Comparison of ENCODE assay signal across 8 cellular contexts in the genomic region with DNA sequence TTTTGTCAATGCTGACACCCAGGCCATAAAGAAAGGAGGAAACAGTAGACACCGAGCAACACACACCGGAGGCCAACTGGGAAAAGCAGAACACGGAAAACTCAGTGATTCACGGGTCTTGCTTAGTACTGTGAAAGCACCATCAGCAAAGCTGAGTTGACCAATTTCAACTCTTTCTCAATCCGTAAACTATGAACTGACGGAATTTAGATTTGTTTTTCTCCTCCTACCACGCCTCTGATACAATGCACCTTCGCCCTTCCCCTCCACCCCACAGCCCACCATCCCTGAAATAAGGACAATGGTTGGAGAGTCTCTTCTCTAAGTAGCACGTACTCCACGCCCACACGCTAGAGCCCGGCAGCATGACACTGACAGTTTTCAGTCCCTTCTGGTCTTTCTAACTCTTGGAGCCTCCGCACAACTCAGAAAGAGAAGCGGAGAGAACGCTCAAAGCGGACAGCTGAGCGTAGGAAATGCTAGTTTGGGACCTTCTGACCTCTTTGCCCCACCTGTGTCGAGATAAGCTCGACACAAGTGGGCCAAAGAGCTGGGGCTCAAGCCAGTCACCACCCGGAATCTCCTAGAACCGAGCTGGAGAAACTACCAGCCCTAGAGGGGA. TPM values are rescaled to one million over a fixed set of nuclear protein-coding genes. Genes with fewer than 3 reads are reported as not detected.
DNase-seq lines count a peak whose midpoint lies in the region; ATAC-seq and TF ChIP-seq lines count a peak whose summit lies in the region.

No MANE protein-coding gene starts in this region.

- peak overlapping the region; percentile 7 for H3K27ac Mint-ChIP-seq in endodermal cell

- 4% methylated on average over 16 to 21 of the region's 21 CpGs for WGBS in endodermal cell (ENCODE audit: insufficient coverage in 1 of 2, insufficient read length in 1 of 2), 2 experiments

- H3K9me3 ChIP-seq in endodermal cell (ENCODE audit: control insufficient read depth, low read length) (no peaks in the 10 kb centered on the region), mucosa of descending colon (no peaks in the 10 kb centered on the region)

- H3K27ac ChIP-seq in endodermal cell (ENCODE audit: low read depth, low read length): peak overlapping the region; percentile 58

- no peaks in the 10 kb centered on the region for H3K27me3 ChIP-seq in endodermal cell (ENCODE audit: control insufficient read depth, insufficient read depth, low read length, poor library complexity, severe bottlenecking)

- H3K9me3 Mint-ChIP-seq in endodermal cell: no peaks in the 10 kb centered on the region

- TF ChIP-seq CTCF in endodermal cell (conservative IDR thresholded peaks at IDR 0.05) (no peak), mucosa of descending colon (IDR thresholded peaks at IDR 0.05) (no peak)

- peak overlapping the region; percentile 52 for H3K9ac ChIP-seq in endodermal cell (ENCODE audit: extremely low read depth, low read length, poor library complexity, severe bottlenecking)

- intact Hi-C loops in mucosa of descending colon (cut with DNase I, micrococcal nuclease): no loop called here

- peaks cover 28% of the 10 kb centered on the region for H3K27me3 Mint-ChIP-seq in endodermal cell (ENCODE audit: insufficient read depth)

- peak overlapping the region; percentile 76 for H3K4me3 Mint-ChIP-seq in endodermal cell

- no peaks in the 10 kb centered on the region for H3K36me3 Mint-ChIP-seq in endodermal cell (ENCODE audit: low read depth)

- peaks cover 32% of the 10 kb centered on the region for H3K4me1 Mint-ChIP-seq in endodermal cell

- H3K4me1 ChIP-seq in endodermal cell (ENCODE audit: control insufficient read depth, insufficient read depth, low read length) (no peaks in the 10 kb centered on the region), mucosa of descending colon (ENCODE audit: low read depth) (peaks cover 8% of the 10 kb centered on the region)

- H3K36me3 ChIP-seq in endodermal cell (ENCODE audit: control insufficient read depth, insufficient read depth, low read length): no peaks in the 10 kb centered on the region
- H3K36me3 ChIP-seq in mucosa of descending colon (ENCODE audit: low read depth): no peaks in the 10 kb centered on the region

- DNase-seq in AG08395 (ENCODE audit: low spot score) (peak; percentile 22), NCI-H345 treated with DMSO at 0.1 percent for 48 hours (lab: John Stamatoyannopoulos, UW; ENCODE audit: unreplicated experiment) (peak; percentile 43), endodermal cell (peak; percentile 77), mucosa of descending colon (peak; percentile 57 to 62 (median 60))
- peak; percentile 36 to 42 for DNase-seq in activated CD4-positive, alpha-beta T cell treated with anti-CD3 and anti-CD28 coated beads, Interleukin-2, amount 50 U/mL, for 4 hours
- peak; percentile 28 for DNase-seq in stimulated activated CD8-positive, alpha-beta memory T cell treated with anti-CD3 and anti-CD28 coated beads, Interleukin-7, amount 100 ng/mL, for 24 hours (ENCODE audit: low read depth)

- ATAC-seq in GM18868 (IDR thresholded peaks at IDR 0.05; ENCODE audit: unreplicated experiment): peak; percentile 61
- peak; percentile 44 for ATAC-seq in HG03097 (IDR thresholded peaks at IDR 0.05; ENCODE audit: low FRiP score, unreplicated experiment)
- peak; percentile 60 for ATAC-seq in mucosa of descending colon

- peak overlapping the region; percentile 94 for H3K4me3 ChIP-seq in endodermal cell (ENCODE audit: low read length)
- peak overlapping the region; percentile 47 for H3K4me3 ChIP-seq in mucosa of descending colon

RNA-seq across cellular contexts. Expression of a gene that starts 0.7 kb away (rescaled TPM):
- total RNA-seq in endodermal cell: 10 to 100 TPM; 15.0 to 20.2 TPM
- 25.8 TPM for polyA plus RNA-seq in endodermal cell (2013, experiment 1 of 2)
- 26.1 TPM for polyA plus RNA-seq in endodermal cell (2013, experiment 2 of 2)
- 10 to 100 TPM; 33.4 to 35.9 (median 35.3) TPM for total RNA-seq in mucosa of descending colon

Comparison
In these comparisons a context has a peak if more than half of its experiments do, and no peak if none do; other contexts are left out.
1. Peak in every context shown above with its lines: DNase-seq, ATAC-seq, H3K4me3 ChIP-seq and H3K27ac ChIP-seq.
2. DNase-seq: peak in every context shown above with its lines; median percentile 77 in endodermal cell; 60 in mucosa of descending colon; 43 in NCI-H345 treated with DMSO at 0.1 percent for 48 hours; 39 in activated CD4-positive, alpha-beta T cell treated with anti-CD3 and anti-CD28 coated beads, Interleukin-2, amount 50 U/mL, for 4 hours; 28 in stimulated activated CD8-positive, alpha-beta memory T cell treated with anti-CD3 and anti-CD28 coated beads, Interleukin-7, amount 100 ng/mL, for 24 hours; 22 in AG08395.